In the genomic region with DNA sequence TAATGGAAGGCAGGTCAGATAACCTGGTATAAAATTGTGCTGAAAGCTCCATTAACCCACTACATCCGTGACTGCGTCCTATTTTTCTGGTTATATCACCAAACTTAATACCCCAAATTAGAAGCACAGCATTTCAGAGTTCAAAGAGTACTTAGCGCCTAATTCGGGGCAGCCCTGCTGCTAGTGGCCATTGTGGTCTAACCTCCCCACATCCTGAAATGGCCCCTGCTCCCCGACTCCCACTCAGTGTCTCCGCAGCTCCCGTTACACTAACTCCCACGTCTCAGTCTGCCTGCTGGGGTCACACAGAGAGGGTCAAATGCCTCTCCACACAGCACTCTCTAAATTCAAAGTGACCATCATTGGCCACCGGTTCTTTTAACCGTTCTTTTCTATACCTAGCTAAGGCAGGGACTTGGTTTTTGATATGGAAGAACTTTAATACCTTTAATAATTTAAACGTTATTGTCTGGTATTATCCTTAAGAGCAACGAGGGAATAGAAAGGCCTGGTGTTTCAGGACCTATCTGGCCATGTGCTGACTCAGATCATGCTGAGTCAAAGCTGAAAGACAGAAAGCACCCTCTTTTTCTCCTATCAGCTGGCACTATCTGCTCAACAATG, we compare ENCODE assay signal across 12 cellular contexts.
A peak's percentile ranks its signal among the peaks of the same experiment; 100 is the strongest.
DNase-seq lines count a peak whose midpoint lies in the region; ATAC-seq and TF ChIP-seq lines count a peak whose summit lies in the region.
"Had no signal": no experiment of that assay in that cellular context is flagged by ENCODE, and none has a peak within 500 bp of the region (broad histone marks: within the 10 kb centered on the region; RNA-seq: fewer than 3 reads in every experiment).

No MANE protein-coding gene starts in this region.

- ATAC-seq in GM18498 (IDR thresholded peaks at IDR 0.05; ENCODE audit: unreplicated experiment) (peak; percentile 63), GM21576 (IDR thresholded peaks at IDR 0.05; ENCODE audit: unreplicated experiment) (peak; percentile 55), GM19467 (IDR thresholded peaks at IDR 0.05; ENCODE audit: unreplicated experiment) (no peak), left lobe of liver (no peak)
- ATAC-seq: pancreas had no signal

- no peak overlapping the region for H3K4me3 ChIP-seq in coronary artery
- H3K4me3 ChIP-seq: pancreas had no signal

- no peak overlapping the region for H3K27ac ChIP-seq in coronary artery
- H3K27ac ChIP-seq: pancreas had no signal

- peak; percentile 31 to 36 for DNase-seq in Kasumi-1 (lab: John Stamatoyannopoulos, UW)
- DNase-seq in iris pigment epithelial cell (ENCODE audit: low read depth): peak; percentile 63
- no peak for DNase-seq in DMS 273 treated with DMSO at 0.1 percent for 48 hours (lab: John Stamatoyannopoulos, UW)
- DNase-seq in coronary artery (ENCODE audit: low spot score): no peak
- no peak for DNase-seq in left lobe of liver (ENCODE audit: low spot score)
- DNase-seq: activated CD4-positive, alpha-beta T cell treated with anti-CD3 and anti-CD28 coated beads, Interleukin-2, amount 50 U/mL, for 4 hours; central memory CD4-positive, alpha-beta T cell; DND-41; pancreas had no signal

- no peak for TF ChIP-seq CTCF in coronary artery (IDR thresholded peaks at IDR 0.05)

Comparison
In these comparisons a context has a peak if more than half of its experiments do, and no peak if none do; other contexts are left out.
1. ATAC-seq: peak in GM18498 (single experiment) and GM21576 (single experiment); none in GM19467 (single experiment) and left lobe of liver (single experiment).
2. DNase-seq: peak in Kasumi-1 (2 of 2) and iris pigment epithelial cell (single experiment); none in DMS 273 treated with DMSO at 0.1 percent for 48 hours (single experiment), coronary artery (single experiment) and left lobe of liver (single experiment).